Comparison of ENCODE assay signal across 19 cellular contexts in genomic region chr19:11905928-11906327, GRCh38.
"Had no signal": no experiment of that assay in that cellular context is flagged by ENCODE, and none has a peak within 500 bp of the region (broad histone marks: within the 10 kb centered on the region; RNA-seq: fewer than 3 reads in every experiment).

No MANE protein-coding gene starts in this region.

- H3K27me3 Mint-ChIP-seq: activated CD4-positive, alpha-beta T cell treated with anti-CD3 and anti-CD28 coated beads, Interleukin-2, amount 10 ng/mL, durations not matched to agents 24 days and 14 days; activated naive CD8-positive, alpha-beta T cell treated with anti-CD3 and anti-CD28 coated beads, Interleukin-2, amount 10 ng/mL, durations not matched to agents 7 days and 5 days; central memory CD8-positive, alpha-beta T cell had no signal

- H3K4me1 ChIP-seq: stomach, uterus had no signal

- ATAC-seq: left colon, natural killer cell, right cardiac atrium, WTC11 had no signal

- H3K27ac Mint-ChIP-seq: activated CD4-positive, alpha-beta T cell treated with anti-CD3 and anti-CD28 coated beads, Interleukin-2, amount 10 ng/mL, durations not matched to agents 24 days and 14 days; activated naive CD8-positive, alpha-beta T cell treated with anti-CD3 and anti-CD28 coated beads, Interleukin-2, amount 10 ng/mL, durations not matched to agents 7 days and 5 days; natural killer cell; WTC11 had no signal

- H3K27me3 ChIP-seq: brain microvascular endothelial cell, stomach, uterus had no signal

- H3K4me1 Mint-ChIP-seq: activated CD4-positive, alpha-beta T cell treated with anti-CD3 and anti-CD28 coated beads, Interleukin-2, amount 10 ng/mL, durations not matched to agents 24 days and 14 days; activated naive CD8-positive, alpha-beta T cell treated with anti-CD3 and anti-CD28 coated beads, Interleukin-2, amount 10 ng/mL, durations not matched to agents 7 days and 5 days; central memory CD8-positive, alpha-beta T cell; natural killer cell; WTC11 had no signal

- H3K4me3 Mint-ChIP-seq: activated CD4-positive, alpha-beta T cell treated with anti-CD3 and anti-CD28 coated beads, Interleukin-2, amount 10 ng/mL, durations not matched to agents 24 days and 14 days; activated naive CD8-positive, alpha-beta T cell treated with anti-CD3 and anti-CD28 coated beads, Interleukin-2, amount 10 ng/mL, durations not matched to agents 7 days and 5 days; central memory CD8-positive, alpha-beta T cell; natural killer cell; WTC11 had no signal

- H3K36me3 ChIP-seq: brain microvascular endothelial cell, uterus had no signal

- DNase-seq: activated CD4-positive, alpha-beta T cell treated with anti-CD3 and anti-CD28 coated beads, Interleukin-2, amount 10 ng/mL, durations not matched to agents 24 days and 14 days; activated CD8-positive, alpha-beta memory T cell treated with anti-CD3 and anti-CD28 coated beads, Interleukin-2, amount 50 U/mL, for 48 hours; activated naive CD4-positive, alpha-beta T cell; activated naive CD8-positive, alpha-beta T cell treated with anti-CD3 and anti-CD28 coated beads, Interleukin-2, amount 10 ng/mL, durations not matched to agents 7 days and 5 days; anterior cingulate cortex; brain microvascular endothelial cell; cortex of kidney; effector CD8-positive, alpha-beta T cell; foreskin fibroblast; hypothalamus; left colon; natural killer cell; right cardiac atrium; stomach; T-helper 2 cell; uterus had no signal

- H3K4me3 ChIP-seq: lung, stomach, uterus had no signal

- H3K27ac ChIP-seq: brain microvascular endothelial cell, stomach, uterus had no signal
